In genomic region chr3:31226331-31226730, GRCh38 we compare ENCODE assay signal across 11 cellular contexts.
A peak's percentile ranks its signal among the peaks of the same experiment; 100 is the strongest.
DNase-seq lines count a peak whose midpoint lies in the region; ATAC-seq lines count a peak whose summit lies in the region.
"Had no signal": no experiment of that assay in that cellular context is flagged by ENCODE, and none has a peak within 500 bp of the region (broad histone marks: within the 10 kb centered on the region; RNA-seq: fewer than 3 reads in every experiment).

No MANE protein-coding gene starts in this region.

- H3K9ac ChIP-seq in BLaER1 = peak overlapping the region; percentile 82

- no peaks in the 10 kb centered on the region for H4K20me1 ChIP-seq in BLaER1

- ATAC-seq in GM19467 (IDR thresholded peaks at IDR 0.05; ENCODE audit: unreplicated experiment) (peak; percentile 38), HG02571 (IDR thresholded peaks at IDR 0.05; ENCODE audit: unreplicated experiment) (no peak)

- peak overlapping the region; percentile 96 for H3K27ac ChIP-seq in BLaER1
- H3K27ac ChIP-seq: hepatocyte had no signal

- DNase-seq in SKM-1 (lab: John Stamatoyannopoulos, UW; ENCODE audit: unreplicated experiment) (peak; percentile 12), dermis microvascular lymphatic vessel endothelial cell (ENCODE audit: low read depth in 2 of 2) (peak; percentile 45 to 64), HK-2 (ENCODE audit: unreplicated experiment) (no peak), NCI-H2196 (lab: John Stamatoyannopoulos, UW; ENCODE audit: unreplicated experiment) (no peak)
- DNase-seq in NK-92 treated with Interleukin-12 subunit alpha and Interleukin-12 subunit beta, amount 100 ng/mL, for 24 hours (lab: John Stamatoyannopoulos, UW) = no peak
- DNase-seq: mesendoderm, NCI-H748 treated with DMSO at 0.1 percent for 48 hours had no signal

- no peaks in the 10 kb centered on the region for H3K36me3 ChIP-seq in BLaER1

- H3K4me2 ChIP-seq in BLaER1 = peak overlapping the region; percentile 91
- H3K4me2 ChIP-seq: hepatocyte had no signal

- peaks cover 22% of the 10 kb centered on the region for H3K9me3 ChIP-seq in BLaER1

- H3K27me3 ChIP-seq in BLaER1 = no peaks in the 10 kb centered on the region
- H3K27me3 ChIP-seq: hepatocyte had no signal

- H3K4me1 ChIP-seq in BLaER1 = peaks cover 97% of the 10 kb centered on the region

- H3K4me3 ChIP-seq in BLaER1 = peak overlapping the region; percentile 59
- H3K4me3 ChIP-seq: hepatocyte had no signal

Comparison
In these comparisons a context has a peak if more than half of its experiments do, and no peak if none do; other contexts are left out.
1. DNase-seq: peak in SKM-1 (single experiment) and dermis microvascular lymphatic vessel endothelial cell (2 of 2); none in HK-2 (single experiment), NK-92 treated with Interleukin-12 subunit alpha and Interleukin-12 subunit beta, amount 100 ng/mL, for 24 hours (single experiment) and NCI-H2196 (single experiment).